In the genomic region with DNA sequence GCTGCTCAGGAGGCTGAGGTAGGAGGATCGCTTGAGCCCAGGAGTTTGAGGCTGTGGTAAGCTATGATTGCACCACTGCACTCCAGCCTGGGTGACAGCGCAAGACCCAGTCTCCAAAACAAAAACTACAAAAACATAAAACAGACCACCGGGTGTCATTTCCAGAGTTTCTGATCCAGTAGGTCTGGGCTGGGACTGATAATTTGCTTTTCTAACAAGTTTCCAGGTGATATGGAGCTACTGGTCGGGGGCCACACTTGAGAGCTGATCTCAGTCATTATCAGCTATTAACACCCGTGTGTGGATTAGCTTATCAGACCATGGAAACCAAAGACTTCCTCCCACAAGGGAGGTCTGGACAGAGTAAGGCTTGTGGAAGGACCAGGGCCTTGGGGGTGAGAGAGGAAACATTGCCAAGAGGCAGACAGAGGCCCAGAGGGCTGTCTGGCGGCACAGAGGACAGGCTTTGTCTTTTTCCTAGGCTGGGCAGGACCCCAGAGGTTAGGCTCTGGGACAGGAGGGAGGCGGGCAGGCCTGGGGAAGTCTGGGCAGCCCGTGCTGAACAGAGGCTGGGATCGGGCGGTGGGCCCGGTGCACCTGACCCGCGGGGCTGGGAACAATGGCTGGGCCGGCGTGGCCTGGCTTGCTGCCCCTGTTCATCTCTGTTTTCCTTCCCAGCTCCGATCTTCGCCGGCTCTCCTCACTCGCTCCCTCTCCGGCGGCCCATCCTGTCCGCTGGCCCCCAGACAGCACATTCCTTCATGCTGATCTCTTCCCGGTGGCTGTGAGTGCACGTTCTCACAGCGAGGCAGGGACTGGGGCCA, we compare ENCODE assay signal across 10 cellular contexts. TPM values are rescaled to one million over a fixed set of nuclear protein-coding genes. Genes with fewer than 3 reads are reported as not detected.
DNase-seq lines count a peak whose midpoint lies in the region; ATAC-seq and TF ChIP-seq lines count a peak whose summit lies in the region.
"Had no signal": no experiment of that assay in that cellular context is flagged by ENCODE, and none has a peak within 500 bp of the region (broad histone marks: within the 10 kb centered on the region; RNA-seq: fewer than 3 reads in every experiment).

No MANE protein-coding gene starts in this region.

- TF ChIP-seq CTCF in cardiac fibroblast (IDR thresholded peaks at IDR 0.05; ENCODE audit: low read depth, low read length), result no peak

- H3K27me3 Mint-ChIP-seq in naive thymus-derived CD8-positive, alpha-beta T cell, result peaks cover 11 to 31% (median 23%) of the 10 kb centered on the region in 5 donors

- peak overlapping the region in 1 of 10 donors; percentile 74 for H3K27ac Mint-ChIP-seq in naive thymus-derived CD8-positive, alpha-beta T cell

- H3K9me3 ChIP-seq in skeletal muscle satellite cell (replicated peaks; ENCODE audit: low read length), result no peaks in the 10 kb centered on the region

- no peaks in the 10 kb centered on the region for H3K27me3 ChIP-seq in H7 (ENCODE audit: control insufficient read depth, insufficient read depth, low read length)
- peaks cover 9% of the 10 kb centered on the region for H3K27me3 ChIP-seq in skeletal muscle satellite cell (ENCODE audit: control insufficient read depth, insufficient read depth, low read length)

- H3K4me2 ChIP-seq in skeletal muscle satellite cell (ENCODE audit: low read length), result peak overlapping the region; percentile 66

- ATAC-seq in GM21381 (IDR thresholded peaks at IDR 0.05; ENCODE audit: unreplicated experiment), result no peak
- ATAC-seq in GM18520 (IDR thresholded peaks at IDR 0.05; ENCODE audit: unreplicated experiment), result no peak
- ATAC-seq in naive thymus-derived CD8-positive, alpha-beta T cell, result no peak

- no peak overlapping the region for H3K4me3 Mint-ChIP-seq in naive thymus-derived CD8-positive, alpha-beta T cell

- H3K4me1 ChIP-seq in skeletal muscle satellite cell (ENCODE audit: control insufficient read depth, insufficient read depth, low read length), result peaks cover 11% of the 10 kb centered on the region

- DNase-seq in H7 (peak; percentile 77), cardiac fibroblast (ENCODE audit: low read depth in 2 of 2) (peak; percentile 61 to 77), left kidney (ENCODE audit: low read depth, low spot score) (peak; percentile 73), T-helper 1 cell (no peak)
- DNase-seq in naive thymus-derived CD8-positive, alpha-beta T cell, result no peak
- DNase-seq: DND-41, small intestine had no signal

- H3K9ac ChIP-seq in skeletal muscle satellite cell (ENCODE audit: low read depth, low read length), result peak overlapping the region; percentile 69

- H3K36me3 Mint-ChIP-seq in naive thymus-derived CD8-positive, alpha-beta T cell, result no peaks in the 10 kb centered on the region

- H3K9me3 Mint-ChIP-seq in naive thymus-derived CD8-positive, alpha-beta T cell, result no peaks in the 10 kb centered on the region

- H3K4me1 Mint-ChIP-seq in naive thymus-derived CD8-positive, alpha-beta T cell, result peaks cover 0 to 4% (median 0%) of the 10 kb centered on the region in 4 donors

- POLR2A ChIA-PET in naive thymus-derived CD8-positive, alpha-beta T cell (lab: Charles Lee), result no interaction called here

- no peak overlapping the region for H3K4me3 ChIP-seq in H7 (ENCODE audit: insufficient read depth, low read depth, low read length)
- no peak overlapping the region for H3K4me3 ChIP-seq in cardiac fibroblast (replicated peaks in 1 of 2; ENCODE audit: low read depth in 2 of 2, low read length in 2 of 2)
- H3K4me3 ChIP-seq in skeletal muscle satellite cell (ENCODE audit: low read length), result no peak overlapping the region

- H3K36me3 ChIP-seq in H7 (replicated peaks; ENCODE audit: control insufficient read depth, insufficient read depth, low read length), result no peaks in the 10 kb centered on the region
- no peaks in the 10 kb centered on the region for H3K36me3 ChIP-seq in skeletal muscle satellite cell (ENCODE audit: insufficient read depth, low read length)

RNA-seq across cellular contexts. Expression of gene TMEM270, which starts 25.2 kb away (rescaled TPM):
- total RNA-seq in H7 (2014; rRNA removed; shearing (Covaris generic)), result not detected in 2 replicates
- not detected in 2 replicates for total RNA-seq in skeletal muscle satellite cell (2012; rRNA removed)
- not detected for total RNA-seq in naive thymus-derived CD8-positive, alpha-beta T cell
- not detected for polyA plus RNA-seq in naive thymus-derived CD8-positive, alpha-beta T cell

RNA-seq across cellular contexts. Expression of gene METTL27, which starts 43.9 kb away (rescaled TPM):
- total RNA-seq in H7 (2014; rRNA removed; shearing (Covaris generic)), result 1.9 and 7.4 TPM in 2 replicates
- 2.5 and 13.3 TPM in 2 replicates for total RNA-seq in skeletal muscle satellite cell (2012; rRNA removed)
- total RNA-seq in naive thymus-derived CD8-positive, alpha-beta T cell, result 1 to 10 TPM; 3.0 to 4.4 TPM
- 1 to 10 TPM in 2 of 3 donors, under 1 TPM in 1; 0.52 to 3.2 (median 1.5) TPM for polyA plus RNA-seq in naive thymus-derived CD8-positive, alpha-beta T cell

RNA-seq across cellular contexts. Expression of gene CLDN4, which starts 55.4 kb away (rescaled TPM):
- total RNA-seq in H7 (2014; rRNA removed; shearing (Covaris generic)), result 2.0 and 2.1 TPM in 2 replicates
- 1.8 and 7.6 TPM in 2 replicates for total RNA-seq in skeletal muscle satellite cell (2012; rRNA removed)
- under 1 TPM in 1 of 2 experiments, not detected in 1; 0.36 TPM for total RNA-seq in naive thymus-derived CD8-positive, alpha-beta T cell
- under 1 TPM in 1 of 3 donors, not detected in 2; 0.04 TPM for polyA plus RNA-seq in naive thymus-derived CD8-positive, alpha-beta T cell

Comparison
In these comparisons a context has a peak if more than half of its experiments do, and no peak if none do; other contexts are left out.
1. DNase-seq: peak in H7 (single experiment), cardiac fibroblast (2 of 2) and left kidney (single experiment); none in naive thymus-derived CD8-positive, alpha-beta T cell (0 of 10) and T-helper 1 cell (0 of 5).